ENCODE assay signal across 24 cellular contexts in genomic region chr2:167942495-167943081, GRCh38.
"Had no signal": no experiment of that assay in that cellular context is flagged by ENCODE, and none has a peak within 500 bp of the region (broad histone marks: within the 10 kb centered on the region; RNA-seq: fewer than 3 reads in every experiment).

No MANE protein-coding gene starts in this region.

- DNase-seq: cortex of kidney; effector memory CD8-positive, alpha-beta T cell; hypothalamus; immature natural killer cell; left ventricle myocardium superior; lower lobe of right lung; naive thymus-derived CD8-positive, alpha-beta T cell; nephron progenitor cell; occipital lobe; ovary; posterior cingulate gyrus; retina; right lobe of liver; stimulated activated CD4-positive, alpha-beta T cell treated with anti-CD3 and anti-CD28 coated beads, Interleukin-12 subunit alpha, Interleukin-12 subunit beta, amount 100 ng/mL, for 4 hours; stimulated activated CD4-positive, alpha-beta T cell treated with anti-CD3 and anti-CD28 coated beads, Interleukin-1b, Interleukin-23, amount 100 ng/mL, for 48 hours; stimulated activated CD4-positive, alpha-beta T cell treated with anti-CD3 and anti-CD28 coated beads, Interleukin-4, amount 100 ng/mL, for 1 hour; stimulated activated CD8-positive, alpha-beta memory T cell treated with anti-CD3 and anti-CD28 coated beads, Interleukin-4, amount 100 ng/mL, for 48 hours; stimulated activated naive CD4-positive, alpha-beta T cell; stimulated activated naive CD8-positive, alpha-beta T cell treated with anti-CD3 and anti-CD28 coated beads, Interleukin-15, amount 100 ng/mL, for 72 hours; transverse colon; upper lobe of right lung; uterus had no signal

- H3K36me3 ChIP-seq: lower lobe of right lung, ovary, right lobe of liver, suprapubic skin, transverse colon, upper lobe of right lung, uterus had no signal

- H3K4me2 ChIP-seq: smooth muscle cell had no signal

- ATAC-seq: effector memory CD8-positive, alpha-beta T cell; left ventricle myocardium superior; lower lobe of right lung; naive thymus-derived CD8-positive, alpha-beta T cell; right lobe of liver; stimulated activated naive CD8-positive, alpha-beta T cell treated with anti-CD3 and anti-CD28 coated beads, Interleukin-15, amount 100 ng/mL, for 72 hours; upper lobe of right lung had no signal

- H3K27me3 ChIP-seq: ovary, right lobe of liver, suprapubic skin, transverse colon, upper lobe of right lung, uterus had no signal

- H3K36me3 Mint-ChIP-seq: immature natural killer cell; naive thymus-derived CD8-positive, alpha-beta T cell had no signal

- H3K4me1 Mint-ChIP-seq: immature natural killer cell; naive thymus-derived CD8-positive, alpha-beta T cell; stimulated activated naive CD8-positive, alpha-beta T cell treated with anti-CD3 and anti-CD28 coated beads, Interleukin-15, amount 100 ng/mL, for 72 hours had no signal

- H3K27ac Mint-ChIP-seq: effector memory CD8-positive, alpha-beta T cell; nephron progenitor cell; stimulated activated naive CD8-positive, alpha-beta T cell treated with anti-CD3 and anti-CD28 coated beads, Interleukin-15, amount 100 ng/mL, for 72 hours had no signal

- H3K9me3 Mint-ChIP-seq: effector memory CD8-positive, alpha-beta T cell; immature natural killer cell; stimulated activated naive CD8-positive, alpha-beta T cell treated with anti-CD3 and anti-CD28 coated beads, Interleukin-15, amount 100 ng/mL, for 72 hours had no signal

- H3K4me3 ChIP-seq: lower lobe of right lung, ovary, right lobe of liver, smooth muscle cell, suprapubic skin, transverse colon, upper lobe of right lung, uterus had no signal

- H3K4me1 ChIP-seq: lower lobe of right lung, right lobe of liver, suprapubic skin, transverse colon, upper lobe of right lung, uterus had no signal

- H3K9me3 ChIP-seq: lower lobe of right lung, ovary, right lobe of liver, suprapubic skin, transverse colon, upper lobe of right lung, uterus had no signal

- H3K4me3 Mint-ChIP-seq: effector memory CD8-positive, alpha-beta T cell; immature natural killer cell; naive thymus-derived CD8-positive, alpha-beta T cell; nephron progenitor cell; stimulated activated naive CD8-positive, alpha-beta T cell treated with anti-CD3 and anti-CD28 coated beads, Interleukin-15, amount 100 ng/mL, for 72 hours had no signal

- H3K27ac ChIP-seq: lower lobe of right lung, ovary, right lobe of liver, suprapubic skin, transverse colon, upper lobe of right lung, uterus had no signal
